ENCODE assay signal across 8 cellular contexts in the genomic region with DNA sequence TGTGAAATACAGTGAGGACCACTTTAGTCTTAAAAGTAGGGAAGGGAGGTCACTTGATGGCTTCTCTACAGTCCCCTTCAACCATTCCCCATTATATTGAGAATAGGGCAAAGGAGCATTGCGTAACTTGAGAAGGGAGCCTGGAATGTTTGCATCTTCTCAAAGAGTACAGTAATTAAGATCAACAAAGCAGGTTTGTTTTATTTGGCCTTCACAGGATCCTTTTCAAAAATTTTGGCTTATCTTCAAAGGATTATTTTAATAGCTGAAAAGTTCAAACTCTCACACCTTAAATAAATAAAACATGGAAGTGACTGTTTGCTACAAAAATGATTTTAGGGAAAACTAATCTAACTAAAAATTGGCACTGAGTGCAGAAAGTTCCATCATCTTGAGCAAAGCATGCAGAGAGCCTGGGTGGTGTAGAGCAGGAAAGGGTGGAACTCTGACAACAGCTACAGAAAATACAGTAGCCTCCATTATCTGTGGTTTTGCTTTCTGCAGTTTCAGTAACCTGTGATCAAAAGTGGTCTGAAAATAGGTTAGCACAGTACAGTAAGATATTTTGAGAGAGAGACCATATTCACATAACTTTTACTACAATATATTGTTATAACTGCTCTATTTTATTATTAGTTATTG.
DNase-seq lines count a peak whose midpoint lies in the region; ATAC-seq lines count a peak whose summit lies in the region.

No MANE protein-coding gene starts in this region.

- DNase-seq in KBM-7 (peak; percentile 18), globus pallidus (ENCODE audit: low spot score) (peak; percentile 1), NCI-H1436 treated with DMSO at 0.1 percent for 48 hours (lab: John Stamatoyannopoulos, UW) (no peak), T-helper 1 cell (no peak)
- no peak for DNase-seq in activated CD4-positive, alpha-beta T cell treated with anti-CD3 and anti-CD28 coated beads for 48 hours

- in situ Hi-C loops in KBM-7 (cut with MboI; ENCODE audit: low pct_unique_long_range_greater_than_20kb, low sequenced_read_pairs), result no loop called here

- peak; percentile 96 for ATAC-seq in GM18519 (IDR thresholded peaks at IDR 0.05; ENCODE audit: low FRiP score, unreplicated experiment)
- ATAC-seq in GM21619 (IDR thresholded peaks at IDR 0.05; ENCODE audit: unreplicated experiment), result peak; percentile 73
- ATAC-seq in HG02970 (IDR thresholded peaks at IDR 0.05; ENCODE audit: low FRiP score, unreplicated experiment), result no peak

Comparison
In these comparisons a context has a peak if more than half of its experiments do, and no peak if none do; other contexts are left out.
1. DNase-seq: peak in KBM-7 (single experiment) and globus pallidus (single experiment); none in NCI-H1436 treated with DMSO at 0.1 percent for 48 hours (single experiment), T-helper 1 cell (0 of 5) and activated CD4-positive, alpha-beta T cell treated with anti-CD3 and anti-CD28 coated beads for 48 hours (single experiment).